In genomic region chr1:75725256-75725655, GRCh38 we compare ENCODE assay signal across 8 cellular contexts. TPM values are rescaled to one million over a fixed set of nuclear protein-coding genes. Genes with fewer than 3 reads are reported as not detected.
DNase-seq lines count a peak whose midpoint lies in the region; ATAC-seq and TF ChIP-seq lines count a peak whose summit lies in the region.

No MANE protein-coding gene starts in this region.

- H3K36me3 ChIP-seq in left ventricle myocardium inferior, result peaks cover 5% of the 10 kb centered on the region
- H3K36me3 ChIP-seq in kidney epithelial cell (ENCODE audit: control insufficient read depth, insufficient read depth, low read length), result no peaks in the 10 kb centered on the region
- H3K36me3 ChIP-seq in thoracic aorta, result no peaks in the 10 kb centered on the region

- intact Hi-C loops in left ventricle myocardium inferior (cut with micrococcal nuclease), result loop anchor here (10.0 kb wide), 1 partner anchor 60 kb away; the partner anchor contains the start of gene RABGGTB
- intact Hi-C loops in cardiac septum (cut with DNase I), result no loop called here

- DNase-seq in left ventricle myocardium inferior (no peak), cardiac septum (ENCODE audit: low spot score) (no peak), kidney epithelial cell (ENCODE audit: low read depth) (no peak), thoracic aorta (ENCODE audit: low spot score) (no peak), NCI-H2196 (lab: John Stamatoyannopoulos, UW; ENCODE audit: unreplicated experiment) (no peak), NCI-H1930 (lab: John Stamatoyannopoulos, UW) (no peak)

- ATAC-seq in thoracic aorta (ENCODE audit: insufficient number of reproducible peaks, low FRiP score, low read depth) (no peak), GM21737 (IDR thresholded peaks at IDR 0.05; ENCODE audit: unreplicated experiment) (no peak)

- H3K27ac ChIP-seq in left ventricle myocardium inferior (replicated peaks) (peak overlapping the region; percentile 92), angular gyrus (ENCODE audit: low read depth, low read length) (peak overlapping the region; percentile 26), thoracic aorta (peak overlapping the region; percentile 82 to 87)

- TF ChIP-seq CTCF in left ventricle myocardium inferior (IDR thresholded peaks at IDR 0.05; ENCODE audit: borderline replicate concordance), result no peak
- no peak for TF ChIP-seq CTCF in kidney epithelial cell (IDR thresholded peaks at IDR 0.05; ENCODE audit: insufficient read depth, low read length, poor library complexity, severe bottlenecking)
- no peak for TF ChIP-seq CTCF in thoracic aorta (IDR thresholded peaks at IDR 0.05)

- no peaks in the 10 kb centered on the region for H3K9me3 ChIP-seq in left ventricle myocardium inferior (replicated peaks)
- no peaks in the 10 kb centered on the region for H3K9me3 ChIP-seq in thoracic aorta

- H3K4me3 ChIP-seq in left ventricle myocardium inferior, result peak overlapping the region; percentile 78
- peak overlapping the region; percentile 97 for H3K4me3 ChIP-seq in kidney epithelial cell (ENCODE audit: low read depth, low read length)
- peak overlapping the region; percentile 89 for H3K4me3 ChIP-seq in thoracic aorta

- peaks cover 49% of the 10 kb centered on the region for H3K4me1 ChIP-seq in left ventricle myocardium inferior
- H3K4me1 ChIP-seq in thoracic aorta (ENCODE audit: control insufficient read depth in 1 of 2, low read depth in 2 of 2), result peaks cover 13 to 30% of the 10 kb centered on the region in 2 donors

- no peaks in the 10 kb centered on the region for H3K27me3 ChIP-seq in left ventricle myocardium inferior (ENCODE audit: low read depth)
- H3K27me3 ChIP-seq in kidney epithelial cell (ENCODE audit: control insufficient read depth, insufficient read depth, low read length), result no peaks in the 10 kb centered on the region
- H3K27me3 ChIP-seq in thoracic aorta (replicated peaks; ENCODE audit: insufficient read depth), result no peaks in the 10 kb centered on the region

RNA-seq across cellular contexts. Expression of gene ACADM, which starts 0.7 kb away (rescaled TPM):
- 358 TPM for total RNA-seq in left ventricle myocardium inferior
- total RNA-seq in cardiac septum, result 247 TPM
- total RNA-seq in kidney epithelial cell, result 27.9 and 29.6 TPM in 2 replicates
- total RNA-seq in thoracic aorta, result 10 to 100 TPM; 22.3 to 29.3 TPM

Comparison
In these comparisons a context has a peak if more than half of its experiments do, and no peak if none do; other contexts are left out.
1. H3K27ac ChIP-seq: peak in every context shown above with its lines; median percentile 92 in left ventricle myocardium inferior; 84 in thoracic aorta; 26 in angular gyrus.